Comparison of ENCODE assay signal across 13 cellular contexts in the genomic region with DNA sequence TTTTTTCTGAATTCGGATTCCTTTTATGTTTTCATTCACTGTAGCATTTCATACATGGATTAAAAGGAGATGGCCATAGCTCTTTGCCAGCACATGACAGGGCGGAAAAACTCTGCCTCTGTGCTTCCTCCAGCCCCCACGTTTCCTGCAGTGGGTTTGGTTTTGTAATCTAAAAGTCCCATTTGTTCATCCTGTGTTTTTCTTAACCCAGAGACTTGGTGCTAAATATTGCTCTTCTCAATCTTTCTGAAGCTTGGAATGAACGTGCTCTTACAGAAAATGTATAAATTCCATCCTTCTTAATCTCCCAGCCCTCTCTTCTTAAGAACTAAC.
A peak's percentile ranks its signal among the peaks of the same experiment; 100 is the strongest.
DNase-seq lines count a peak whose midpoint lies in the region; ATAC-seq and TF ChIP-seq lines count a peak whose summit lies in the region.
"Had no signal": no experiment of that assay in that cellular context is flagged by ENCODE, and none has a peak within 500 bp of the region (broad histone marks: within the 10 kb centered on the region; RNA-seq: fewer than 3 reads in every experiment).

No MANE protein-coding gene starts in this region.

- no peaks in the 10 kb centered on the region for H3K9me3 ChIP-seq in vagina
- H3K9me3 ChIP-seq: SJSA1 had no signal

- no peak for TF ChIP-seq CTCF in vagina (IDR thresholded peaks at IDR 0.05)

- peaks cover 43% of the 10 kb centered on the region for H3K4me1 ChIP-seq in vagina

- peaks cover 15% of the 10 kb centered on the region for H3K36me3 Mint-ChIP-seq in activated naive CD8-positive, alpha-beta T cell
- H3K36me3 Mint-ChIP-seq in memory B cell: peaks cover 41% of the 10 kb centered on the region

- no peak for ATAC-seq in memory B cell (ENCODE audit: low read depth)

- peak overlapping the region; percentile 92 for H3K27ac Mint-ChIP-seq in activated naive CD8-positive, alpha-beta T cell
- H3K27ac Mint-ChIP-seq in memory B cell: peak overlapping the region; percentile 64

- no peaks in the 10 kb centered on the region for H3K27me3 ChIP-seq in vagina
- H3K27me3 ChIP-seq: cardiac muscle cell, SJSA1 had no signal

- peaks cover 0 to 17% of the 10 kb centered on the region in 2 donors for H3K36me3 ChIP-seq in vagina

- peak overlapping the region; percentile 81 for H3K4me3 Mint-ChIP-seq in activated naive CD8-positive, alpha-beta T cell
- H3K4me3 Mint-ChIP-seq in memory B cell: no peak overlapping the region

- no peak for TF ChIP-seq POLR2A in vagina (IDR thresholded peaks at IDR 0.05)

- no peaks in the 10 kb centered on the region for H3K27me3 Mint-ChIP-seq in activated naive CD8-positive, alpha-beta T cell
- no peaks in the 10 kb centered on the region for H3K27me3 Mint-ChIP-seq in memory B cell

- H3K4me1 Mint-ChIP-seq in activated naive CD8-positive, alpha-beta T cell (ENCODE audit: low read depth): peaks cover 72% of the 10 kb centered on the region
- H3K4me1 Mint-ChIP-seq in memory B cell: peaks cover 27% of the 10 kb centered on the region

- peak overlapping the region; percentile 20 for H3K27ac ChIP-seq in vagina
- H3K27ac ChIP-seq: cardiac muscle cell, SJSA1 had no signal

- H3K9me3 Mint-ChIP-seq in activated naive CD8-positive, alpha-beta T cell (ENCODE audit: low read depth): no peaks in the 10 kb centered on the region
- H3K9me3 Mint-ChIP-seq in memory B cell: no peaks in the 10 kb centered on the region

- intact Hi-C loops in vagina (cut with DNase I): no loop called here

- no peak overlapping the region for H3K4me3 ChIP-seq in vagina
- H3K4me3 ChIP-seq: cardiac muscle cell, SJSA1 had no signal

- DNase-seq in stimulated activated CD4-positive, alpha-beta T cell treated with anti-CD3 and anti-CD28 coated beads, Interleukin-12 subunit alpha, Interleukin-12 subunit beta, amount 100 ng/mL, for 4 hours: peak; percentile 11
- DNase-seq in stimulated activated CD4-positive, alpha-beta T cell treated with anti-CD3 and anti-CD28 coated beads, Interleukin-2, amount 100 ng/mL, for 48 hours: no peak
- DNase-seq in memory B cell (ENCODE audit: low spot score in 2 of 2): no peak
- no peak for DNase-seq in vagina (ENCODE audit: extremely low spot score in 2 of 2)
- no peak for DNase-seq in NCI-H1048 (lab: John Stamatoyannopoulos, UW)
- DNase-seq in DMS79 (lab: John Stamatoyannopoulos, UW): no peak
- no peak for DNase-seq in DMS153 (lab: John Stamatoyannopoulos, UW)
- DNase-seq: Calu3, kidney glomerular epithelial cell, NCI-H1105 treated with DMSO at 0.1 percent for 48 hours had no signal
